9 cellular contexts compared by ENCODE assay signal in the genomic region with DNA sequence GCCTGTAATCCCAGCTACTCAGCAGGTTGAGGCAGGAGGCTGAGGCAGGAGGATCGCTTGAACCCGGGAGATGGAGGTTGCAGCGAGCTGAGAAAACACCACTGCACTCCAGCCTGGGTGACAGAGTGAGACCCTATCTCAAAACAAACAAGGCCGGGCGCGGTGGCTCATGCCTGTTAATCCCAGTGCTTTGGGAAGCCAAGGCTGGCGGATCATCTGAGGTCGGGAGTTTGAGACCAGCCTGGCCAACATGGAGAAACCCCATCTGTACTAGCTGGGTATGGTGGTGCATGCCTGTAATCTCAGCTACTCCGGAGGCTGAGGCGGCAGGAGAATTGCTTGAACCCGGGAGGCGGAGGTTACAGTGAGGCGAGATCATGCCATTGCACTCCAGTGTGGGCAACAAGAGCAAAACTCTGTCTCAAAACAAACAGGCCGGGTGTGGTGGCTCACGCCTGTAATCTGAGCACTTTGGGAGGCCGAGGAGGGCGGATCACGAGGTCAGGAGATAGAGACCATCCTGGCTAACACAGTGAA. TPM values are rescaled to one million over a fixed set of nuclear protein-coding genes. Genes with fewer than 3 reads are reported as not detected.
"Had no signal": no experiment of that assay in that cellular context is flagged by ENCODE, and none has a peak within 500 bp of the region (broad histone marks: within the 10 kb centered on the region; RNA-seq: fewer than 3 reads in every experiment).

No MANE protein-coding gene starts in this region.

RNA-seq across cellular contexts. Expression of a gene that starts 35.3 kb away (rescaled TPM):
- total RNA-seq: activated CD8-positive, alpha-beta memory T cell treated with anti-CD3 and anti-CD28 coated beads for 36 hours; activated T-helper 1 cell treated with anti-CD3 and anti-CD28 coated beads, Interleukin-12 subunit alpha, Interleukin-12 subunit beta, Interleukin-2, Interleukin-4 antibody, amounts not matched to agents 30 ng/mL and 10 ng/mL and 1 ng/mL, durations not matched to agents 14 hours and 24 hours and 36 hours; cardiac septum; esophagus mucosa; kidney; naive thymus-derived CD8-positive, alpha-beta T cell; posterior vena cava; subcutaneous adipose tissue; vagina had no signal
- polyA plus RNA-seq: naive thymus-derived CD8-positive, alpha-beta T cell had no signal
